Comparison of ENCODE assay signal across 36 cellular contexts in the genomic region with DNA sequence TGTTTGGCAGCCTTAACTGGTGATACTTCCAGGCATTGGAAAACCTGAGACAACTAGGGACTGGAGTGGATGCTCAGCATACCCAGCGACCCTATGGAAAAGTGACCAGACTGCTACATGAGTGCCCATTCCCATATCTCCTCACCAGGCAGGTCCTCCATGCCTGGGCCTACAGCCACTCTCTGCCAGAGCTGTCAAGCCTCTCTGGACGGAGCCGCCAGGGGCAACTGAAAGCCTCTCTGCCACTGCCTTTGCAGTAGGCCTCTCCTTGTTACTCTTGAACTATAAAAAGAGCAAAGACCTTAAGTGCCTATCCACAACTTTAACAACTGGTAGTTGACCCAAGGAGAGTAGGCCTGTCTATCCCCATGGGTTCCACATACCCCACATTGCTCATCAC. TPM values are rescaled to one million over a fixed set of nuclear protein-coding genes. Genes with fewer than 3 reads are reported as not detected.
"Had no signal": no experiment of that assay in that cellular context is flagged by ENCODE, and none has a peak within 500 bp of the region (broad histone marks: within the 10 kb centered on the region; RNA-seq: fewer than 3 reads in every experiment).

No MANE protein-coding gene starts in this region.

- H3K27ac Mint-ChIP-seq: activated naive CD4-positive, alpha-beta T cell treated with anti-CD3 and anti-CD28 coated beads for 36 hours; activated naive CD4-positive, alpha-beta T cell treated with anti-CD3 and anti-CD28 coated beads, Interleukin-2, amount 10 ng/mL, durations not matched to agents 7 days and 5 days; activated naive CD4-positive, alpha-beta T cell treated with anti-CD3 and anti-CD28 coated beads, Interleukin-2, amount 50 U/mL, for 24 hours; activated naive CD4-positive, alpha-beta T cell treated with anti-CD3 and anti-CD28 coated beads, Interleukin-2, amount 50 U/mL, for 72 hours; activated naive CD8-positive, alpha-beta T cell; activated naive CD8-positive, alpha-beta T cell treated with anti-CD3 and anti-CD28 coated beads for 36 hours; activated naive CD8-positive, alpha-beta T cell treated with anti-CD3 and anti-CD28 coated beads, Interleukin-2, amount 10 ng/mL, durations not matched to agents 7 days and 5 days; activated naive CD8-positive, alpha-beta T cell treated with anti-CD3 and anti-CD28 coated beads, Interleukin-2, amount 50 U/mL, for 24 hours; activated T-cell treated with anti-CD3 and anti-CD28 coated beads, Interleukin-2, amount 50 U/mL, for 24 hours; activated T-cell treated with anti-CD3 and anti-CD28 coated beads, Interleukin-2, amount 50 U/mL, for 72 hours; activated T-helper 1 cell treated with anti-CD3 and anti-CD28 coated beads, Interleukin-12 subunit alpha, Interleukin-12 subunit beta, Interleukin-2, Interleukin-4 antibody, amounts not matched to agents 30 ng/mL and 10 ng/mL and 1 ng/mL, durations not matched to agents 14 hours and 24 hours and 36 hours; activated T-helper 17 cell treated with anti-CD3 and anti-CD28 coated beads, Interleukin-2, amount 50 U/mL, for 72 hours; activated T-helper 2 cell treated with anti-CD3 and anti-CD28 coated beads, Interferon-gamma antibody, Interleukin-2, Interleukin-4, amounts not matched to agents 10 μg/mL and 5 μg/mL and 100 μg/mL, durations not matched to agents 14 hours and 24 hours and 36 hours; brain had no signal

- ATAC-seq: activated naive CD4-positive, alpha-beta T cell treated with anti-CD3 and anti-CD28 coated beads, Interleukin-2, amount 50 U/mL, for 72 hours; activated naive CD8-positive, alpha-beta T cell treated with anti-CD3 and anti-CD28 coated beads, Interleukin-2, amount 50 U/mL, for 24 hours; activated T-cell treated with anti-CD3 and anti-CD28 coated beads, Interleukin-2, amount 50 U/mL, for 4 hours; activated T-cell treated with anti-CD3 and anti-CD28 coated beads, Interleukin-2, amount 50 U/mL, for 72 hours; activated T-helper 17 cell treated with anti-CD3 and anti-CD28 coated beads, Interleukin-2, amount 50 U/mL, for 72 hours; body of pancreas had no signal

- H3K4me1 Mint-ChIP-seq: activated naive CD4-positive, alpha-beta T cell treated with anti-CD3 and anti-CD28 coated beads, Interleukin-2, amount 10 ng/mL, durations not matched to agents 7 days and 5 days; activated naive CD4-positive, alpha-beta T cell treated with anti-CD3 and anti-CD28 coated beads, Interleukin-2, amount 50 U/mL, for 24 hours; activated naive CD8-positive, alpha-beta T cell treated with anti-CD3 and anti-CD28 coated beads for 36 hours; activated naive CD8-positive, alpha-beta T cell treated with anti-CD3 and anti-CD28 coated beads, Interleukin-2, amount 10 ng/mL, durations not matched to agents 7 days and 5 days; activated naive CD8-positive, alpha-beta T cell treated with anti-CD3 and anti-CD28 coated beads, Interleukin-2, amount 50 U/mL, for 24 hours; activated T-helper 17 cell treated with anti-CD3 and anti-CD28 coated beads, Interleukin-2, amount 50 U/mL, for 72 hours; brain; central memory CD8-positive, alpha-beta T cell had no signal

- H3K27me3 Mint-ChIP-seq: activated naive CD4-positive, alpha-beta T cell treated with anti-CD3 and anti-CD28 coated beads, Interleukin-2, amount 10 ng/mL, durations not matched to agents 7 days and 5 days; activated naive CD8-positive, alpha-beta T cell; activated naive CD8-positive, alpha-beta T cell treated with anti-CD3 and anti-CD28 coated beads for 36 hours; activated naive CD8-positive, alpha-beta T cell treated with anti-CD3 and anti-CD28 coated beads, Interleukin-2, amount 10 ng/mL, durations not matched to agents 7 days and 5 days; activated T-helper 17 cell treated with anti-CD3 and anti-CD28 coated beads, Interleukin-2, amount 50 U/mL, for 72 hours; brain had no signal

- H3K36me3 Mint-ChIP-seq: activated naive CD4-positive, alpha-beta T cell treated with anti-CD3 and anti-CD28 coated beads, Interleukin-2, amount 10 ng/mL, durations not matched to agents 7 days and 5 days; activated naive CD8-positive, alpha-beta T cell treated with anti-CD3 and anti-CD28 coated beads for 36 hours; activated naive CD8-positive, alpha-beta T cell treated with anti-CD3 and anti-CD28 coated beads, Interleukin-2, amount 10 ng/mL, durations not matched to agents 7 days and 5 days; brain had no signal

- H3K4me3 Mint-ChIP-seq: activated naive CD4-positive, alpha-beta T cell treated with anti-CD3 and anti-CD28 coated beads for 36 hours; activated naive CD4-positive, alpha-beta T cell treated with anti-CD3 and anti-CD28 coated beads, Interleukin-2, amount 10 ng/mL, durations not matched to agents 7 days and 5 days; activated naive CD4-positive, alpha-beta T cell treated with anti-CD3 and anti-CD28 coated beads, Interleukin-2, amount 50 U/mL, for 24 hours; activated naive CD8-positive, alpha-beta T cell; activated naive CD8-positive, alpha-beta T cell treated with anti-CD3 and anti-CD28 coated beads for 36 hours; activated naive CD8-positive, alpha-beta T cell treated with anti-CD3 and anti-CD28 coated beads, Interleukin-2, amount 10 ng/mL, durations not matched to agents 7 days and 5 days; activated naive CD8-positive, alpha-beta T cell treated with anti-CD3 and anti-CD28 coated beads, Interleukin-2, amount 50 U/mL, for 24 hours; activated T-cell treated with anti-CD3 and anti-CD28 coated beads, Interleukin-2, amount 50 U/mL, for 24 hours; activated T-cell treated with anti-CD3 and anti-CD28 coated beads, Interleukin-2, amount 50 U/mL, for 4 hours; activated T-cell treated with anti-CD3 and anti-CD28 coated beads, Interleukin-2, amount 50 U/mL, for 72 hours; activated T-helper 1 cell treated with anti-CD3 and anti-CD28 coated beads, Interleukin-12 subunit alpha, Interleukin-12 subunit beta, Interleukin-2, Interleukin-4 antibody, amounts not matched to agents 30 ng/mL and 10 ng/mL and 1 ng/mL, durations not matched to agents 14 hours and 24 hours and 36 hours; activated T-helper 17 cell treated with anti-CD3 and anti-CD28 coated beads, Interleukin-2, amount 50 U/mL, for 72 hours; brain; central memory CD8-positive, alpha-beta T cell had no signal

- H3K9me3 Mint-ChIP-seq: activated naive CD4-positive, alpha-beta T cell treated with anti-CD3 and anti-CD28 coated beads, Interleukin-2, amount 10 ng/mL, durations not matched to agents 7 days and 5 days; activated T-helper 17 cell treated with anti-CD3 and anti-CD28 coated beads, Interleukin-2, amount 50 U/mL, for 72 hours; central memory CD8-positive, alpha-beta T cell had no signal

- DNase-seq: activated effector memory CD4-positive, alpha-beta T cell treated with anti-CD3 and anti-CD28 coated beads, Interleukin-2, amount 50 U/mL, for 16 hours; activated effector memory CD4-positive, alpha-beta T cell treated with Interleukin-2 at 50 U/mL for 16 hours; activated gamma-delta T cell; activated gamma-delta T cell treated with Interleukin-2 at 50 U/mL for 16 hours; activated naive CD4-positive, alpha-beta T cell; activated naive CD4-positive, alpha-beta T cell treated with anti-CD3 and anti-CD28 coated beads for 36 hours; activated naive CD4-positive, alpha-beta T cell treated with anti-CD3 and anti-CD28 coated beads, Interleukin-2, amount 10 ng/mL, durations not matched to agents 7 days and 5 days; activated naive CD4-positive, alpha-beta T cell treated with anti-CD3 and anti-CD28 coated beads, Interleukin-2, amount 50 U/mL, for 16 hours; activated naive CD4-positive, alpha-beta T cell treated with Interleukin-2 at 50 U/mL for 16 hours; activated naive CD8-positive, alpha-beta T cell treated with anti-CD3 and anti-CD28 coated beads for 36 hours; activated naive CD8-positive, alpha-beta T cell treated with anti-CD3 and anti-CD28 coated beads, Interleukin-2, amount 10 ng/mL, durations not matched to agents 7 days and 5 days; activated naive CD8-positive, alpha-beta T cell treated with anti-CD3 and anti-CD28 coated beads, Interleukin-2, amount 50 U/mL, for 24 hours; activated T-cell treated with anti-CD3 and anti-CD28 coated beads, Interleukin-2, amount 50 U/mL, for 1 hour; activated T-cell treated with anti-CD3 and anti-CD28 coated beads, Interleukin-2, amount 50 U/mL, for 24 hours; activated T-cell treated with anti-CD3 and anti-CD28 coated beads, Interleukin-2, amount 50 U/mL, for 4 hours; activated T-cell treated with anti-CD3 and anti-CD28 coated beads, Interleukin-2, amount 50 U/mL, for 48 hours; activated T-cell treated with anti-CD3 and anti-CD28 coated beads, Interleukin-2, amount 50 U/mL, for 72 hours; adrenal gland; amniotic stem cell; amygdala; anterior cingulate cortex; aorta; body of pancreas; brain microvascular endothelial cell; caudate nucleus; central memory CD4-positive, alpha-beta T cell; cerebellar nuclear complex had no signal

RNA-seq across cellular contexts. Expression of a gene that starts 20.2 kb away (rescaled TPM):
- total RNA-seq: ascending aorta had no signal
